ENCODE assay signal across 1 cellular context in the genomic region with DNA sequence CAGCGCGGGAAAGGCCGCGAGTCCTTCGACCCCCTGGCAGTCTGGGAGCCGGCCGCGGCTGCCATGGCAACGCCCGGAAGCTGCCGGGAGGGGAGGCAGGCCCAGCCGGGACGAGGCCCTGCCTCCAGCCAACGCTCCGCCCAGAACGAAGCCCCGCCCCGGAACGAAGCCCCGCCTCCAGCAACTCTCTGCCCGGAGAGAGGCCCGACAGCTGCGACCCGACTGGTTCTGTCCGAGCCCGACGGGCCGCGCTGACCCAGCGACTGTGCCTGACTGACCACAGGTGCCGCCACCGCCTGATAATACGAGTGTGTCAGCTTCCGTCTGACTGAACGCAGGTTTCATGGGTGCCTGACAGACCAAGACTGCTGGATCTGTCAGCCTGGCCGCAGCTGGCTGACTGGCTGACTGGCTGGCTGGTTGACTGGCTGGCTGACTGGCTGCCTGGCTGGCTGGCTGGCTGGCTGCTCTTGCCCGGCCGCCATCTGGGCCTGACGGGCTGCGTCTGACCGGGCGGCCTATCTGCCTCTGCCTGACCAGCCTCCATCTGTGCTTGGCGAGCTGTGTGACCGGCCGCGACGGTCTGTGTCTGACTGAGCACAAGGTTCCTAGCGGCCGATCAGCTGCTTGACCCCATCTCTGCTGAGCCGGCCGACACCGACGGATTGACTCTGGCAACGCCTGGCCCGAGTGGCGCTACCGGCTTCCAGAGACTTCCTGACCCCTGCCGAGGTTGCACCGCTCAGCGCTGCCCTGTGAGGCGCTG.
TF ChIP-seq lines count a peak whose summit lies in the region.

No MANE protein-coding gene starts in this region.

TF ChIP-seq in HepG2, 621 proteins besides CTCF, POLR2A, EP300 and RAD21 (continued from another document and continues in another):
- TF ChIP-seq, protein P1, sequence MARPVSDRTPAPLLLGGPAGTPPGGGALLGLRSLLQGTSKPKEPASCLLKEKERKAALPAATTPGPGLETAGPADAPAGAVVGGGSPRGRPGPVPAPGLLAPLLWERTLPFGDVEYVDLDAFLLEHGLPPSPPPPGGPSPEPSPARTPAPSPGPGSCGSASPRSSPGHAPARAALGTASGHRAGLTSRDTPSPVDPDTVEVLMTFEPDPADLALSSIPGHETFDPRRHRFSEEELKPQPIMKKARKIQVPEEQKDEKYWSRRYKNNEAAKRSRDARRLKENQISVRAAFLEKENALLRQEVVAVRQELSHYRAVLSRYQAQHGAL (CRISPR knock-in tag; IDR thresholded peaks at IDR 0.05; ENCODE audit: not compliant biosample characterization): no peak
- no peak for TF ChIP-seq HNF4A (CRISPR knock-in tag; IDR thresholded peaks at IDR 0.05)
- TF ChIP-seq SOX5 (CRISPR knock-in tag; IDR thresholded peaks at IDR 0.05; ENCODE audit: borderline replicate concordance): peak; percentile 9; the same call in 1 of the 2 replicates
- TF ChIP-seq ZNF615 (CRISPR knock-in tag; IDR thresholded peaks at IDR 0.05; ENCODE audit: borderline replicate concordance): no peak
- no peak for TF ChIP-seq CHD2 (IDR thresholded peaks at IDR 0.05; ENCODE audit: low read depth, low read length)
- TF ChIP-seq ZNF768 (CRISPR knock-in tag; IDR thresholded peaks at IDR 0.05): peak; percentile 83
- TF ChIP-seq POGZ (CRISPR knock-in tag; IDR thresholded peaks at IDR 0.05): peak; percentile 33; the same call in 1 of the 2 replicates
- peak; percentile 6 for TF ChIP-seq NR2C2 (CRISPR knock-in tag; IDR thresholded peaks at IDR 0.05; ENCODE audit: borderline replicate concordance)
- TF ChIP-seq TOPORS (CRISPR knock-in tag; IDR thresholded peaks at IDR 0.05): peak; percentile 93
- TF ChIP-seq MEIS1 (CRISPR knock-in tag; IDR thresholded peaks at IDR 0.05; ENCODE audit: borderline replicate concordance): peak; percentile 61; the same call in 1 of the 2 replicates
- peak; percentile 69 for TF ChIP-seq ERF (CRISPR knock-in tag; IDR thresholded peaks at IDR 0.05)
- peak; percentile 73; the same call in 1 of the 2 replicates for TF ChIP-seq HES4 (CRISPR knock-in tag; IDR thresholded peaks at IDR 0.05; ENCODE audit: borderline replicate concordance)
- 0 out of 2 replicates have a peak, but pooled peaks have one; percentile 9 for TF ChIP-seq ZC3H13 (CRISPR knock-in tag; IDR thresholded peaks at IDR 0.05)
- peak; percentile 38; the same call in 1 of the 2 replicates for TF ChIP-seq FOSL2 (CRISPR knock-in tag; IDR thresholded peaks at IDR 0.05)
- TF ChIP-seq EZH2 (conservative IDR thresholded peaks at IDR 0.05; ENCODE audit: low read depth, low read length): no peak
- TF ChIP-seq, protein P2, sequence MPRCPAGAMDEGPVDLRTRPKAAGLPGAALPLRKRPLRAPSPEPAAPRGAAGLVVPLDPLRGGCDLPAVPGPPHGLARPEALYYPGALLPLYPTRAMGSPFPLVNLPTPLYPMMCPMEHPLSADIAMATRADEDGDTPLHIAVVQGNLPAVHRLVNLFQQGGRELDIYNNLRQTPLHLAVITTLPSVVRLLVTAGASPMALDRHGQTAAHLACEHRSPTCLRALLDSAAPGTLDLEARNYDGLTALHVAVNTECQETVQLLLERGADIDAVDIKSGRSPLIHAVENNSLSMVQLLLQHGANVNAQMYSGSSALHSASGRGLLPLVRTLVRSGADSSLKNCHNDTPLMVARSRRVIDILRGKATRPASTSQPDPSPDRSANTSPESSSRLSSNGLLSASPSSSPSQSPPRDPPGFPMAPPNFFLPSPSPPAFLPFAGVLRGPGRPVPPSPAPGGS (CRISPR knock-in tag; IDR thresholded peaks at IDR 0.05): peak; percentile 81; the same call in 1 of the 2 replicates
- no peak for TF ChIP-seq CREB1 (IDR thresholded peaks at IDR 0.05)
- TF ChIP-seq CREB1 (CRISPR knock-in tag; IDR thresholded peaks at IDR 0.05): no peak
- TF ChIP-seq NFKBIZ (CRISPR knock-in tag; IDR thresholded peaks at IDR 0.05): peak; percentile 35; the same call in 1 of the 2 replicates
- peak; percentile 4; the same call in 1 of the 2 replicates for TF ChIP-seq ZNF790 (CRISPR knock-in tag; IDR thresholded peaks at IDR 0.05; ENCODE audit: borderline replicate concordance)
- TF ChIP-seq, protein P3, sequence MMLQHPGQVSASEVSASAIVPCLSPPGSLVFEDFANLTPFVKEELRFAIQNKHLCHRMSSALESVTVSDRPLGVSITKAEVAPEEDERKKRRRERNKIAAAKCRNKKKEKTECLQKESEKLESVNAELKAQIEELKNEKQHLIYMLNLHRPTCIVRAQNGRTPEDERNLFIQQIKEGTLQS (CRISPR knock-in tag; IDR thresholded peaks at IDR 0.05): peak; percentile 16; the same call in 1 of the 2 replicates
- TF ChIP-seq, protein P4, sequence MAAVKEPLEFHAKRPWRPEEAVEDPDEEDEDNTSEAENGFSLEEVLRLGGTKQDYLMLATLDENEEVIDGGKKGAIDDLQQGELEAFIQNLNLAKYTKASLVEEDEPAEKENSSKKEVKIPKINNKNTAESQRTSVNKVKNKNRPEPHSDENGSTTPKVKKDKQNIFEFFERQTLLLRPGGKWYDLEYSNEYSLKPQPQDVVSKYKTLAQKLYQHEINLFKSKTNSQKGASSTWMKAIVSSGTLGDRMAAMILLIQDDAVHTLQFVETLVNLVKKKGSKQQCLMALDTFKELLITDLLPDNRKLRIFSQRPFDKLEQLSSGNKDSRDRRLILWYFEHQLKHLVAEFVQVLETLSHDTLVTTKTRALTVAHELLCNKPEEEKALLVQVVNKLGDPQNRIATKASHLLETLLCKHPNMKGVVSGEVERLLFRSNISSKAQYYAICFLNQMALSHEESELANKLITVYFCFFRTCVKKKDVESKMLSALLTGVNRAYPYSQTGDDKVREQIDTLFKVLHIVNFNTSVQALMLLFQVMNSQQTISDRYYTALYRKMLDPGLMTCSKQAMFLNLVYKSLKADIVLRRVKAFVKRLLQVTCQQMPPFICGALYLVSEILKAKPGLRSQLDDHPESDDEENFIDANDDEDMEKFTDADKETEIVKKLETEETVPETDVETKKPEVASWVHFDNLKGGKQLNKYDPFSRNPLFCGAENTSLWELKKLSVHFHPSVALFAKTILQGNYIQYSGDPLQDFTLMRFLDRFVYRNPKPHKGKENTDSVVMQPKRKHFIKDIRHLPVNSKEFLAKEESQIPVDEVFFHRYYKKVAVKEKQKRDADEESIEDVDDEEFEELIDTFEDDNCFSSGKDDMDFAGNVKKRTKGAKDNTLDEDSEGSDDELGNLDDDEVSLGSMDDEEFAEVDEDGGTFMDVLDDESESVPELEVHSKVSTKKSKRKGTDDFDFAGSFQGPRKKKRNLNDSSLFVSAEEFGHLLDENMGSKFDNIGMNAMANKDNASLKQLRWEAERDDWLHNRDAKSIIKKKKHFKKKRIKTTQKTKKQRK (IDR thresholded peaks at IDR 0.05; ENCODE audit: low read length): no peak
- peak; percentile 91; the same call in 1 of the 2 replicates for TF ChIP-seq ZNF260 (CRISPR knock-in tag; IDR thresholded peaks at IDR 0.05; ENCODE audit: borderline replicate concordance, low read depth)
- peak; percentile 76; the same call in 1 of the 2 replicates for TF ChIP-seq ZSCAN9 (CRISPR knock-in tag; IDR thresholded peaks at IDR 0.05; ENCODE audit: borderline replicate concordance)
- TF ChIP-seq ATRX (CRISPR knock-in tag; IDR thresholded peaks at IDR 0.05; ENCODE audit: borderline replicate concordance): no peak
- peak; percentile 92 for TF ChIP-seq TBX2 (CRISPR knock-in tag; IDR thresholded peaks at IDR 0.05; ENCODE audit: borderline replicate concordance)
- no peak for TF ChIP-seq NR2F1 (CRISPR knock-in tag; IDR thresholded peaks at IDR 0.05)
- peak; percentile 84; the same call in 1 of the 2 replicates for TF ChIP-seq ZNF337 (CRISPR knock-in tag; IDR thresholded peaks at IDR 0.05; ENCODE audit: borderline replicate concordance, low read depth)
- no peak for TF ChIP-seq ZSCAN22 (CRISPR knock-in tag; IDR thresholded peaks at IDR 0.05)
- TF ChIP-seq ZNF850 (CRISPR knock-in tag; conservative IDR thresholded peaks at IDR 0.05): no peak; the same call in 1 of the 2 replicates
- TF ChIP-seq, protein P5, sequence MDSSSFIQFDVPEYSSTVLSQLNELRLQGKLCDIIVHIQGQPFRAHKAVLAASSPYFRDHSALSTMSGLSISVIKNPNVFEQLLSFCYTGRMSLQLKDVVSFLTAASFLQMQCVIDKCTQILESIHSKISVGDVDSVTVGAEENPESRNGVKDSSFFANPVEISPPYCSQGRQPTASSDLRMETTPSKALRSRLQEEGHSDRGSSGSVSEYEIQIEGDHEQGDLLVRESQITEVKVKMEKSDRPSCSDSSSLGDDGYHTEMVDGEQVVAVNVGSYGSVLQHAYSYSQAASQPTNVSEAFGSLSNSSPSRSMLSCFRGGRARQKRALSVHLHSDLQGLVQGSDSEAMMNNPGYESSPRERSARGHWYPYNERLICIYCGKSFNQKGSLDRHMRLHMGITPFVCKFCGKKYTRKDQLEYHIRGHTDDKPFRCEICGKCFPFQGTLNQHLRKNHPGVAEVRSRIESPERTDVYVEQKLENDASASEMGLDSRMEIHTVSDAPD (CRISPR knock-in tag; IDR thresholded peaks at IDR 0.05): peak; percentile 83; the same call in 1 of the 2 replicates
- no peak; the same call in 1 of the 2 replicates for TF ChIP-seq ZNF446 (CRISPR knock-in tag; IDR thresholded peaks at IDR 0.05)
- peak; percentile 90 for TF ChIP-seq ZNF713 (CRISPR knock-in tag; IDR thresholded peaks at IDR 0.05)
- peak; percentile 38; the same call in 1 of the 2 replicates for TF ChIP-seq FOXA3 (CRISPR knock-in tag; IDR thresholded peaks at IDR 0.05)
- 0 out of 2 replicates have a peak, but pooled peaks have one; percentile 34 for TF ChIP-seq ZNF224 (CRISPR knock-in tag; IDR thresholded peaks at IDR 0.05)
- peak; percentile 36 for TF ChIP-seq RNF2 (conservative IDR thresholded peaks at IDR 0.05; ENCODE audit: low read depth)
- TF ChIP-seq ZNF160 (CRISPR knock-in tag; IDR thresholded peaks at IDR 0.05): 0 out of 2 replicates have a peak, but pooled peaks have one; percentile 49
- TF ChIP-seq, protein P6, sequence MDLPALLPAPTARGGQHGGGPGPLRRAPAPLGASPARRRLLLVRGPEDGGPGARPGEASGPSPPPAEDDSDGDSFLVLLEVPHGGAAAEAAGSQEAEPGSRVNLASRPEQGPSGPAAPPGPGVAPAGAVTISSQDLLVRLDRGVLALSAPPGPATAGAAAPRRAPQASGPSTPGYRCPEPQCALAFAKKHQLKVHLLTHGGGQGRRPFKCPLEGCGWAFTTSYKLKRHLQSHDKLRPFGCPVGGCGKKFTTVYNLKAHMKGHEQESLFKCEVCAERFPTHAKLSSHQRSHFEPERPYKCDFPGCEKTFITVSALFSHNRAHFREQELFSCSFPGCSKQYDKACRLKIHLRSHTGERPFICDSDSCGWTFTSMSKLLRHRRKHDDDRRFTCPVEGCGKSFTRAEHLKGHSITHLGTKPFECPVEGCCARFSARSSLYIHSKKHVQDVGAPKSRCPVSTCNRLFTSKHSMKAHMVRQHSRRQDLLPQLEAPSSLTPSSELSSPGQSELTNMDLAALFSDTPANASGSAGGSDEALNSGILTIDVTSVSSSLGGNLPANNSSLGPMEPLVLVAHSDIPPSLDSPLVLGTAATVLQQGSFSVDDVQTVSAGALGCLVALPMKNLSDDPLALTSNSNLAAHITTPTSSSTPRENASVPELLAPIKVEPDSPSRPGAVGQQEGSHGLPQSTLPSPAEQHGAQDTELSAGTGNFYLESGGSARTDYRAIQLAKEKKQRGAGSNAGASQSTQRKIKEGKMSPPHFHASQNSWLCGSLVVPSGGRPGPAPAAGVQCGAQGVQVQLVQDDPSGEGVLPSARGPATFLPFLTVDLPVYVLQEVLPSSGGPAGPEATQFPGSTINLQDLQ (CRISPR knock-in tag; IDR thresholded peaks at IDR 0.05): 0 out of 2 replicates have a peak, but pooled peaks have one; percentile 68
- 0 out of 2 replicates have a peak, but pooled peaks have one; percentile 43 for TF ChIP-seq SMAD3 (CRISPR knock-in tag; IDR thresholded peaks at IDR 0.05)
- TF ChIP-seq SPEN (CRISPR knock-in tag; IDR thresholded peaks at IDR 0.05; ENCODE audit: low read depth): peak; percentile 84
- TF ChIP-seq GATAD2A (CRISPR knock-in tag; IDR thresholded peaks at IDR 0.05): peak; percentile 59; the same call in 1 of the 2 replicates
- TF ChIP-seq, protein P7, sequence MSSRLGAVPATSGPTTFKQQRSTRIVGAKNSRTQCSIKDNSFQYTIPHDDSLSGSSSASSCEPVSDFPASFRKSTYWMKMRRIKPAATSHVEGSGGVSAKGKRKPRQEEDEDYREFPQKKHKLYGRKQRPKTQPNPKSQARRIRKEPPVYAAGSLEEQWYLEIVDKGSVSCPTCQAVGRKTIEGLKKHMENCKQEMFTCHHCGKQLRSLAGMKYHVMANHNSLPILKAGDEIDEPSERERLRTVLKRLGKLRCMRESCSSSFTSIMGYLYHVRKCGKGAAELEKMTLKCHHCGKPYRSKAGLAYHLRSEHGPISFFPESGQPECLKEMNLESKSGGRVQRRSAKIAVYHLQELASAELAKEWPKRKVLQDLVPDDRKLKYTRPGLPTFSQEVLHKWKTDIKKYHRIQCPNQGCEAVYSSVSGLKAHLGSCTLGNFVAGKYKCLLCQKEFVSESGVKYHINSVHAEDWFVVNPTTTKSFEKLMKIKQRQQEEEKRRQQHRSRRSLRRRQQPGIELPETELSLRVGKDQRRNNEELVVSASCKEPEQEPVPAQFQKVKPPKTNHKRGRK (CRISPR knock-in tag; IDR thresholded peaks at IDR 0.05): peak; percentile 78; the same call in 1 of the 2 replicates
- TF ChIP-seq ZNF496 (CRISPR knock-in tag; IDR thresholded peaks at IDR 0.05; ENCODE audit: insufficient replicate concordance): no peak
- TF ChIP-seq, protein P8, sequence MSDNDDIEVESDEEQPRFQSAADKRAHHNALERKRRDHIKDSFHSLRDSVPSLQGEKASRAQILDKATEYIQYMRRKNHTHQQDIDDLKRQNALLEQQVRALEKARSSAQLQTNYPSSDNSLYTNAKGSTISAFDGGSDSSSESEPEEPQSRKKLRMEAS (IDR thresholded peaks at IDR 0.05): peak; percentile 79
- TF ChIP-seq, protein P9, sequence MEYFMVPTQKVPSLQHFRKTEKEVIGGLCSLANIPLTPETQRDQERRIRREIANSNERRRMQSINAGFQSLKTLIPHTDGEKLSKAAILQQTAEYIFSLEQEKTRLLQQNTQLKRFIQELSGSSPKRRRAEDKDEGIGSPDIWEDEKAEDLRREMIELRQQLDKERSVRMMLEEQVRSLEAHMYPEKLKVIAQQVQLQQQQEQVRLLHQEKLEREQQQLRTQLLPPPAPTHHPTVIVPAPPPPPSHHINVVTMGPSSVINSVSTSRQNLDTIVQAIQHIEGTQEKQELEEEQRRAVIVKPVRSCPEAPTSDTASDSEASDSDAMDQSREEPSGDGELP (IDR thresholded peaks at IDR 0.05; ENCODE audit: borderline replicate concordance, low read depth): peak; percentile 82
